In the genomic region with DNA sequence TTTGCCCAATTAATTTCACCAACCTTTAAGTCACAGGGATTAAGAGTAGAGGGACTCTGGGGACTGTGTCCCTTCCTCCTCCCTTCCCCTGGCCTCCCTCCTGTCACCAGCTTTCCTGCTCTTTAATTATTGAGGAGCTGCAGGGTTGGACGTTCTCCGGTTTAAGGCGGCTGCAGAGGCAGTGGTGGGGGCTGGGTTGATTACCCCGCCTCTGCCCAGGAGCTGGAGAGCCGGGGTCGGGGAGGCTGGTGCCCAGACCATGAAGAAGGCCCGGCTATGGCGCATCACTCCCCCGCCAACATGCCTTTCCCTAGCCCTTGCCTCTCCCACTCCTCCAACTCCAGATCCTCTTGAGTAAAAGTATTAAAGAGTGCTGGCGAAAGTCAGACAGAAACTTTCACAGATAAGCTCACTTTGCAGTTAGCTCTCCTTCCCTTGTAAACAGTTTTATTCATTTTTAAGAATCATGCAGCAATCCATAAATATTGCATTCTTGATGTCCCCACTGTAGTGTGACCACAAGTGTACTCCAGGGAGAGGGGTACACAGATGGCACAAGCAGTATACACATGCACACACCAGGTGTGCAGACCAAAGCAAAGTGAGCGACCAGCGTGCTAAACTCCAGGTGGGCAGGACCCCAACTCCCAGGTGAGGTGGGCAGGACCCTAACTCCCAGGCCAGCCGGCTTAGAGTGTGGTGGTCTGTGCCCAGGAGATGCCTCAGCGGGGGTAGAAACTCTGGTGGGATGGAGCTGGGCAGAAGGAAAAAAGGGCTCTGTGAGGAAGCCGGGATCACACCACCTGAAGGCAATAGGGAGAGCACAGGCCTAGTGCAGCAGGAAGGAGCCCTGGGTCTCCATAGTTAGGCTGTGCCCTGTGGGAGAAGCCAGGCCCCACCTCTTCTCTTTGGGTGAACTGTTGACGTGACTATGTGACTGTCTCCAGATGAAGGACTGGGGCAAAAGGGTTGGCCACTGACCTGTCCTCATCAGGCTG, we compare ENCODE assay signal across 11 cellular contexts. TPM values are rescaled to one million over a fixed set of nuclear protein-coding genes. Genes with fewer than 3 reads are reported as not detected.
DNase-seq lines count a peak whose midpoint lies in the region; ATAC-seq, FAIRE-seq and TF ChIP-seq lines count a peak whose summit lies in the region.
"Had no signal": no experiment of that assay in that cellular context is flagged by ENCODE, and none has a peak within 500 bp of the region (broad histone marks: within the 10 kb centered on the region; RNA-seq: fewer than 3 reads in every experiment).

No MANE protein-coding gene starts in this region.

- no peaks in the 10 kb centered on the region for H3K36me3 ChIP-seq in HepG2 (replicated peaks in 1 of 2; ENCODE audit: control insufficient read depth in 1 of 2, insufficient read depth in 2 of 2, low read length in 2 of 2)
- H3K36me3 ChIP-seq in esophagus muscularis mucosa: no peaks in the 10 kb centered on the region
- H3K36me3 ChIP-seq: HAP-1, upper lobe of left lung had no signal

- WGBS in HepG2 (ENCODE audit: low lambda C conversion rate): 49% methylated on average over 16 of the region's 16 CpGs
- 78% methylated on average over 16 of the region's 16 CpGs for WGBS in esophagus muscularis mucosa

- intact Hi-C loops in activated B cell treated with CpG ODN at 0.5 μM for 24 hours (cut with micrococcal nuclease) (no loop called here), HepG2 (cut with micrococcal nuclease; ENCODE audit: unreplicated experiment) (no loop called here), esophagus muscularis mucosa (cut with DNase I) (no loop called here)

- no peaks in the 10 kb centered on the region for H4K20me1 ChIP-seq in HepG2 (ENCODE audit: insufficient read depth, low read length)

- H3K36me3 Mint-ChIP-seq in activated B cell treated with CpG ODN at 0.5 μM for 24 hours (ENCODE audit: low read depth): no peaks in the 10 kb centered on the region

- H3K4me1 ChIP-seq in HepG2 (ENCODE audit: insufficient read depth, low read length) (peaks cover 76% of the 10 kb centered on the region), esophagus muscularis mucosa (peaks cover 35 to 49% (median 43%) of the 10 kb centered on the region in 4 donors)

- in situ Hi-C loops in GM13976 (cut with MboI; ENCODE audit: low sequenced_read_pairs, unreplicated experiment) (no loop called here), HepG2 (cut with HindIII; ENCODE audit: extremely low pct_ligation_motif_present, low pct_unique_long_range_greater_than_20kb) (no loop called here)

- no peak for TF ChIP-seq RAD21 in HepG2 (CRISPR knock-in tag; IDR thresholded peaks at IDR 0.05)

- H3K9ac ChIP-seq in HepG2 (ENCODE audit: insufficient read depth, low read depth, low read length): no peak overlapping the region

- no peak for TF ChIP-seq POLR2A in HepG2 (IDR thresholded peaks at IDR 0.05; ENCODE audit: insufficient read depth in 1 of 2, low read depth in 2 of 2, low read length in 2 of 2)
- no peak for TF ChIP-seq POLR2A in esophagus muscularis mucosa (IDR thresholded peaks at IDR 0.05; ENCODE audit: low read depth)

- peak overlapping the region; percentile 90 for H3K4me2 ChIP-seq in HepG2 (ENCODE audit: low read depth, low read length)

- TF ChIP-seq EP300 in HepG2 (IDR thresholded peaks at IDR 0.05; ENCODE audit: low read depth in 2 of 2, low read length in 2 of 2) (no peak), HepG2 (CRISPR knock-in tag; IDR thresholded peaks at IDR 0.05; ENCODE audit: borderline replicate concordance) (no peak), esophagus muscularis mucosa (IDR thresholded peaks at IDR 0.05) (no peak)

- no peak overlapping the region for H2AFZ ChIP-seq in HepG2 (ENCODE audit: low read length)

- no peak for FAIRE-seq in HepG2 (lab: Jason Lieb, UNC)

- no peaks in the 10 kb centered on the region for H3K79me2 ChIP-seq in HepG2 (ENCODE audit: insufficient read depth, low read length)

- peaks cover 10% of the 10 kb centered on the region for H3K27me3 Mint-ChIP-seq in activated B cell treated with CpG ODN at 0.5 μM for 24 hours

- BruUV-seq in HepG2 (replicated peaks; lab: Mats Ljungman, UMichigan): no TSS peak

- H3K4me3 Mint-ChIP-seq in activated B cell treated with CpG ODN at 0.5 μM for 24 hours: peak overlapping the region; percentile 44

- H3K4me3 ChIP-seq in HepG2 (replicated peaks in 1 of 3; ENCODE audit: insufficient read depth in 1 of 3, low read depth in 2 of 3, low read length in 3 of 3): no peak overlapping the region
- no peak overlapping the region for H3K4me3 ChIP-seq in esophagus muscularis mucosa

- POLR2A ChIA-PET in activated B cell treated with CpG ODN at 0.5 μM for 24 hours (lab: Charles Lee) (interaction anchor here (0.6 to 4.1 kb wide), 4 partner anchors 19 to 134 kb away, joined by 3 to 21 read pairs (median 4); a partner anchor contains a TSS), HepG2 (lab: Yijun Ruan, JAX) (interaction anchor here (0.6 to 1.9 kb wide), 4 partner anchors 9 to 70 kb away, joined by 3 to 11 read pairs (median 3); a partner anchor contains a TSS)

- DNase-seq in GM13976 (ENCODE audit: low spot score) (peak; percentile 27), activated B cell treated with CpG ODN at 0.5 μM for 24 hours (no peak), HepG2 (ENCODE audit: low spot score) (no peak), esophagus muscularis mucosa (ENCODE audit: extremely low spot score) (no peak), SKM-1 (lab: John Stamatoyannopoulos, UW; ENCODE audit: unreplicated experiment) (no peak), NCI-H146 treated with DMSO at 0.1 percent for 48 hours (lab: John Stamatoyannopoulos, UW; ENCODE audit: unreplicated experiment) (no peak)
- no peak for DNase-seq in effector CD8-positive, alpha-beta T cell (lab: John Stamatoyannopoulos, UW)
- DNase-seq: upper lobe of left lung had no signal

- no peaks in the 10 kb centered on the region for H3K9me3 ChIP-seq in HepG2 (ENCODE audit: low read length)
- no peaks in the 10 kb centered on the region for H3K9me3 ChIP-seq in esophagus muscularis mucosa
- H3K9me3 ChIP-seq: HAP-1, upper lobe of left lung had no signal

- CTCF ChIA-PET in activated B cell treated with CpG ODN at 0.5 μM for 24 hours (lab: Charles Lee) (interaction anchor here (0.7 to 2.3 kb wide), 4 partner anchors 21 to 137 kb away, joined by 3 to 14 read pairs (median 6); no protein-coding TSS in a partner anchor), HepG2 (lab: Yijun Ruan, JAX; ENCODE audit: low intra/inter-chr PET ratio, low total read pairs) (no interaction called here)

- peaks cover 68% of the 10 kb centered on the region for H3K4me1 Mint-ChIP-seq in activated B cell treated with CpG ODN at 0.5 μM for 24 hours

- H3K27me3 ChIP-seq in HepG2 (ENCODE audit: control insufficient read depth in 1 of 2, insufficient read depth in 2 of 2, low read length in 2 of 2): peaks cover 3 to 31% of the 10 kb centered on the region in 2 experiments
- H3K27me3 ChIP-seq in esophagus muscularis mucosa: peaks cover 0 to 38% (median 32%) of the 10 kb centered on the region in 4 donors

- peak overlapping the region; percentile 73 for H3K27ac Mint-ChIP-seq in activated B cell treated with CpG ODN at 0.5 μM for 24 hours

- ATAC-seq in activated B cell treated with CpG ODN at 0.5 μM for 24 hours (ENCODE audit: low read depth): no peak
- no peak for ATAC-seq in HepG2

- no peak for TF ChIP-seq CTCF in 22Rv1 (IDR thresholded peaks at IDR 0.05)
- TF ChIP-seq CTCF in GM13976 (IDR thresholded peaks at IDR 0.05; ENCODE audit: borderline replicate concordance, control extremely low read depth, extremely low read depth, insufficient read depth, missing control alignments): no peak
- no peak for TF ChIP-seq CTCF in activated B cell treated with CpG ODN at 0.5 μM for 24 hours (IDR thresholded peaks at IDR 0.05)
- TF ChIP-seq CTCF in HepG2 (CRISPR knock-in tag; IDR thresholded peaks at IDR 0.05): no peak
- TF ChIP-seq CTCF in esophagus muscularis mucosa (IDR thresholded peaks at IDR 0.05): no peak

- H3K27ac ChIP-seq in 22Rv1 (peak overlapping the region; percentile 45), HepG2 (ENCODE audit: extremely low read length, insufficient read depth, low read length) (no peak overlapping the region), esophagus muscularis mucosa (replicated peaks in 1 of 4) (no peak overlapping the region)
- H3K27ac ChIP-seq: HL-60 had no signal

- H3K9me3 Mint-ChIP-seq in activated B cell treated with CpG ODN at 0.5 μM for 24 hours: no peaks in the 10 kb centered on the region

RNA-seq across cellular contexts. Expression of a gene that starts 1.3 kb away (rescaled TPM):
- 0.39 and 0.44 TPM in 2 replicates for total RNA-seq in activated B cell treated with CpG ODN at 0.5 μM for 24 hours
- 1.4 and 1.6 TPM in 2 replicates for total RNA-seq in HepG2 (2016; rRNA removed; fragmentation: Illumina TruSeq; extraction: Trizol)
- 0.09 and 0.30 TPM in 2 replicates for total RNA-seq in HepG2 (2016; cell fraction: cytosol; rRNA removed; fragmentation: Illumina TruSeq; extraction: Trizol; ENCODE audit: low read depth)
- total RNA-seq in HepG2 (2016; cell fraction: insoluble cytoplasmic fraction; rRNA removed; fragmentation: Illumina TruSeq; extraction: Trizol): 1.4 and 1.9 TPM in 2 replicates
- 0.77 and 0.93 TPM in 2 replicates for total RNA-seq in HepG2 (2016; cell fraction: membrane; rRNA removed; fragmentation: Illumina TruSeq; extraction: Trizol)
- 0.94 and 1.3 TPM in 2 replicates for total RNA-seq in HepG2 (2016; cell fraction: nucleus; rRNA removed; fragmentation: Illumina TruSeq; extraction: Trizol)
- polyA plus RNA-seq in HepG2 (2011; rRNA removed): 0.98 and 1.2 TPM in 2 replicates
- polyA plus RNA-seq in HepG2 (2011; cell fraction: cytosol; rRNA removed): 0.82 and 1.5 TPM in 2 replicates
- polyA plus RNA-seq in HepG2 (2011; cell fraction: nucleus; rRNA removed): 2.8 and 3.7 TPM in 2 replicates
- polyA plus RNA-seq in HepG2 (2012): 0.66 and 0.96 TPM in 2 replicates
- 0.31 and 0.45 TPM in 2 replicates for polyA plus RNA-seq in HepG2 (2016; cell fraction: cytosol; fragmentation: Illumina TruSeq; extraction: Trizol; ENCODE audit: low read depth)
- 1.3 and 1.4 TPM in 2 replicates for polyA plus RNA-seq in HepG2 (2016; cell fraction: insoluble cytoplasmic fraction; fragmentation: Illumina TruSeq; extraction: Trizol; ENCODE audit: low read depth)
- polyA plus RNA-seq in HepG2 (2016; cell fraction: membrane; fragmentation: Illumina TruSeq; extraction: Trizol; ENCODE audit: low read depth): 0.61 and 0.62 TPM in 2 replicates
- polyA plus RNA-seq in HepG2 (2016; cell fraction: nucleus; fragmentation: Illumina TruSeq; extraction: Trizol; ENCODE audit: insufficient read depth, low read depth): 2.0 and 2.1 TPM in 2 replicates
- 0.05 and 1.5 TPM in 2 replicates for polyA minus RNA-seq in HepG2 (2011; rRNA and poly(A)+ RNA removed; ENCODE audit: low replicate concordance)
- 0.35 and 0.40 TPM in 2 replicates for polyA minus RNA-seq in HepG2 (2011; cell fraction: cytosol; rRNA and poly(A)+ RNA removed)
- 0.37 and 0.52 TPM in 2 replicates for polyA minus RNA-seq in HepG2 (2011; cell fraction: nucleus; rRNA and poly(A)+ RNA removed)
- under 1 TPM in 1 of 4 donors, not detected in 3; 0.32 TPM for total RNA-seq in esophagus muscularis mucosa

RNA-seq across cellular contexts. Expression of a gene that starts 38.8 kb away (rescaled TPM):
- total RNA-seq in activated B cell treated with CpG ODN at 0.5 μM for 24 hours: 133 and 146 TPM in 2 replicates
- 116 and 118 TPM in 2 replicates for total RNA-seq in HepG2 (2016; rRNA removed; fragmentation: Illumina TruSeq; extraction: Trizol)
- total RNA-seq in HepG2 (2016; cell fraction: cytosol; rRNA removed; fragmentation: Illumina TruSeq; extraction: Trizol; ENCODE audit: low read depth): 32.5 and 33.1 TPM in 2 replicates
- 112 and 113 TPM in 2 replicates for total RNA-seq in HepG2 (2016; cell fraction: insoluble cytoplasmic fraction; rRNA removed; fragmentation: Illumina TruSeq; extraction: Trizol)
- total RNA-seq in HepG2 (2016; cell fraction: membrane; rRNA removed; fragmentation: Illumina TruSeq; extraction: Trizol): 41.7 and 48.8 TPM in 2 replicates
- total RNA-seq in HepG2 (2016; cell fraction: nucleus; rRNA removed; fragmentation: Illumina TruSeq; extraction: Trizol): 80.6 and 103 TPM in 2 replicates
- polyA plus RNA-seq in HepG2 (2011; rRNA removed): 86.9 and 118 TPM in 2 replicates
- polyA plus RNA-seq in HepG2 (2011; cell fraction: cytosol; rRNA removed): 65.5 and 68.0 TPM in 2 replicates
- 259 and 277 TPM in 2 replicates for polyA plus RNA-seq in HepG2 (2011; cell fraction: nucleus; rRNA removed)
- 100 and 124 TPM in 2 replicates for polyA plus RNA-seq in HepG2 (2012)
- 7.1 and 8.4 TPM in 2 replicates for polyA plus RNA-seq in HepG2 (2016; cell fraction: cytosol; fragmentation: Illumina TruSeq; extraction: Trizol; ENCODE audit: low read depth)
- polyA plus RNA-seq in HepG2 (2016; cell fraction: insoluble cytoplasmic fraction; fragmentation: Illumina TruSeq; extraction: Trizol; ENCODE audit: low read depth): 78.0 and 79.6 TPM in 2 replicates
- 18.4 and 21.9 TPM in 2 replicates for polyA plus RNA-seq in HepG2 (2016; cell fraction: membrane; fragmentation: Illumina TruSeq; extraction: Trizol; ENCODE audit: low read depth)
- 147 and 170 TPM in 2 replicates for polyA plus RNA-seq in HepG2 (2016; cell fraction: nucleus; fragmentation: Illumina TruSeq; extraction: Trizol; ENCODE audit: insufficient read depth, low read depth)
- 144 and 202 TPM in 2 replicates for polyA minus RNA-seq in HepG2 (2011; rRNA and poly(A)+ RNA removed; ENCODE audit: low replicate concordance)
- polyA minus RNA-seq in HepG2 (2011; cell fraction: cytosol; rRNA and poly(A)+ RNA removed): 69.7 and 91.8 TPM in 2 replicates
- polyA minus RNA-seq in HepG2 (2011; cell fraction: nucleus; rRNA and poly(A)+ RNA removed): 113 and 132 TPM in 2 replicates
- total RNA-seq in esophagus muscularis mucosa: 10 to 100 TPM; 65.2 to 94.4 (median 77.1) TPM
